In the genomic region with DNA sequence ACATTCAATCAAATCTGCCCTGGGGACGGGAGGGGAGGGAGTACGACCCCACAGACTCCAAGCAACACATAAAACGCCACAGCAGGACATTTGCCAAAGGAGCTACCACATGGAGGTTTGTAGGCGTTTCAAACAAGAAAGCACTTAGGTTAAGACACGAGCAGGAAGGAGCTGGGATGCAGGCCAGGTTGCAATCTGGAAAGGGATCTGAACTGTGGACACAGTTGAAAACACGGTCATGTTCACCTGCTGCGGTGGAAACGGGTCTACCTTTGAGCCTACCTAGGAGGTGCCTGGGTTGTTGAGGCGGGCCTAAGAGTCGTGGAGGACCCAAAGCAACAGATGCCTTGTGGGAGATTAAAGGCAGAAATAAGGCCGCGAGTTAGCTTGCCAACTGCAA, we compare ENCODE assay signal across 1 cellular context.
TF ChIP-seq lines count a peak whose summit lies in the region.

No MANE protein-coding gene starts in this region.

TF ChIP-seq in IMR-90, 13 proteins besides CTCF, POLR2A, EP300 and RAD21 (continued from another document):
- no peak for TF ChIP-seq SMC3 (IDR thresholded peaks at IDR 0.05; ENCODE audit: low read depth, low read length)
- TF ChIP-seq CEBPB (IDR thresholded peaks at IDR 0.05; ENCODE audit: low read depth, low read length), result no peak
- TF ChIP-seq MXI1 (IDR thresholded peaks at IDR 0.05; ENCODE audit: borderline replicate concordance, low read depth, low read length), result no peak
- TF ChIP-seq MAZ (IDR thresholded peaks at IDR 0.05; ENCODE audit: borderline replicate concordance, low read depth, low read length), result no peak
- TF ChIP-seq, protein P1, sequence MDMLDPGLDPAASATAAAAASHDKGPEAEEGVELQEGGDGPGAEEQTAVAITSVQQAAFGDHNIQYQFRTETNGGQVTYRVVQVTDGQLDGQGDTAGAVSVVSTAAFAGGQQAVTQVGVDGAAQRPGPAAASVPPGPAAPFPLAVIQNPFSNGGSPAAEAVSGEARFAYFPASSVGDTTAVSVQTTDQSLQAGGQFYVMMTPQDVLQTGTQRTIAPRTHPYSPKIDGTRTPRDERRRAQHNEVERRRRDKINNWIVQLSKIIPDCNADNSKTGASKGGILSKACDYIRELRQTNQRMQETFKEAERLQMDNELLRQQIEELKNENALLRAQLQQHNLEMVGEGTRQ (IDR thresholded peaks at IDR 0.05; ENCODE audit: low read depth, low read length), result no peak
- TF ChIP-seq RCOR1 (IDR thresholded peaks at IDR 0.05; ENCODE audit: insufficient replicate concordance, low read length), result no peak
- TF ChIP-seq, protein P2, sequence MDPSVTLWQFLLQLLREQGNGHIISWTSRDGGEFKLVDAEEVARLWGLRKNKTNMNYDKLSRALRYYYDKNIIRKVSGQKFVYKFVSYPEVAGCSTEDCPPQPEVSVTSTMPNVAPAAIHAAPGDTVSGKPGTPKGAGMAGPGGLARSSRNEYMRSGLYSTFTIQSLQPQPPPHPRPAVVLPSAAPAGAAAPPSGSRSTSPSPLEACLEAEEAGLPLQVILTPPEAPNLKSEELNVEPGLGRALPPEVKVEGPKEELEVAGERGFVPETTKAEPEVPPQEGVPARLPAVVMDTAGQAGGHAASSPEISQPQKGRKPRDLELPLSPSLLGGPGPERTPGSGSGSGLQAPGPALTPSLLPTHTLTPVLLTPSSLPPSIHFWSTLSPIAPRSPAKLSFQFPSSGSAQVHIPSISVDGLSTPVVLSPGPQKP (IDR thresholded peaks at IDR 0.05; ENCODE audit: borderline replicate concordance, low read depth, low read length), result no peak
- no peak for TF ChIP-seq CHD1 (IDR thresholded peaks at IDR 0.05; ENCODE audit: low read depth, low read length)
- TF ChIP-seq RFX5 (IDR thresholded peaks at IDR 0.05; ENCODE audit: low read depth, low read length), result no peak
